In genomic region chr1:161069731-161070270, GRCh38 we compare ENCODE assay signal across 8 cellular contexts. TPM values are rescaled to one million over a fixed set of nuclear protein-coding genes. Genes with fewer than 3 reads are reported as not detected.
A peak's percentile ranks its signal among the peaks of the same experiment; 100 is the strongest.
DNase-seq lines count a peak whose midpoint lies in the region; ATAC-seq and TF ChIP-seq lines count a peak whose summit lies in the region.

TSS of gene ARHGAP30 (minus strand) at chr1:161069891. CDS start at chr1:161069624, 267 bp downstream.

- ATAC-seq in HG02798 (IDR thresholded peaks at IDR 0.05; ENCODE audit: poor library complexity, unreplicated experiment): peak; percentile 88
- no peak for ATAC-seq in RWPE2 (ENCODE audit: low read depth)
- peak; percentile 82 to 90 for ATAC-seq in lower lobe of right lung

- intact Hi-C loops in lower lobe of right lung (cut with DNase I): no loop called here

- H3K27me3 ChIP-seq in RWPE2 (ENCODE audit: insufficient read depth, poor library complexity, severe bottlenecking): no peaks in the 10 kb centered on the region
- H3K27me3 ChIP-seq in lower lobe of right lung (ENCODE audit: low read depth): no peaks in the 10 kb centered on the region

- H3K4me3 ChIP-seq in RWPE2 (ENCODE audit: severe bottlenecking) (no peak within 1 kb of the TSS), lower lobe of right lung (peak within 1 kb of the TSS; percentile 59)

- TF ChIP-seq CTCF in RWPE2 (IDR thresholded peaks at IDR 0.05; ENCODE audit: poor library complexity, severe bottlenecking): no peak
- no peak for TF ChIP-seq CTCF in lower lobe of right lung (IDR thresholded peaks at IDR 0.05)

- TF ChIP-seq POLR2A in GM15510 (IDR thresholded peaks at IDR 0.05; ENCODE audit: borderline replicate concordance, extremely low read depth, insufficient read length): peak; percentile 79

- no peak for DNase-seq in RWPE2 (ENCODE audit: low spot score)
- peak; percentile 82 for DNase-seq in activated effector memory CD4-positive, alpha-beta T cell treated with Interleukin-2 at 50 U/mL for 16 hours
- peak; percentile 92 for DNase-seq in lower lobe of right lung
- peak; percentile 72 for DNase-seq in stimulated activated CD8-positive, alpha-beta memory T cell treated with anti-CD3 and anti-CD28 coated beads, Interleukin-2, amount 100 ng/mL, for 48 hours (ENCODE audit: low read depth in 2 of 2)
- no peak for DNase-seq in NCI-H748 treated with DMSO at 0.1 percent for 48 hours (lab: John Stamatoyannopoulos, UW)
- no peak for DNase-seq in NCI-H510A (lab: John Stamatoyannopoulos, UW)

- H3K9me3 ChIP-seq in RWPE2 (ENCODE audit: severe bottlenecking): no peaks in the 10 kb centered on the region
- H3K9me3 ChIP-seq in lower lobe of right lung: no peaks in the 10 kb centered on the region

- H3K27ac ChIP-seq in RWPE2 (ENCODE audit: poor library complexity, severe bottlenecking) (peak within 1 kb of the TSS; percentile 20), lower lobe of right lung (peak within 1 kb of the TSS; percentile 90)

- peaks cover 12% of the 10 kb centered on the region for H3K4me1 ChIP-seq in RWPE2 (ENCODE audit: insufficient read depth, poor library complexity, severe bottlenecking)
- H3K4me1 ChIP-seq in lower lobe of right lung: peaks cover 17% of the 10 kb centered on the region

- H3K36me3 ChIP-seq in RWPE2 (ENCODE audit: low read depth) (no peaks in the 10 kb centered on the region), lower lobe of right lung (no peaks in the 10 kb centered on the region)

RNA-seq across cellular contexts. Expression of gene ARHGAP30, which starts in this region (rescaled TPM):
- 63.7 TPM for total RNA-seq in lower lobe of right lung

Comparison
In these comparisons a context has a peak if more than half of its experiments do, and no peak if none do; other contexts are left out.
1. DNase-seq: peak in activated effector memory CD4-positive, alpha-beta T cell treated with Interleukin-2 at 50 U/mL for 16 hours (single experiment), lower lobe of right lung (single experiment) and stimulated activated CD8-positive, alpha-beta memory T cell treated with anti-CD3 and anti-CD28 coated beads, Interleukin-2, amount 100 ng/mL, for 48 hours (2 of 2); none in RWPE2 (single experiment), NCI-H748 treated with DMSO at 0.1 percent for 48 hours (single experiment) and NCI-H510A (single experiment).